1 cellular context compared by ENCODE assay signal in genomic region chr1:2312589-2313301, GRCh38.
TF ChIP-seq lines count a peak whose summit lies in the region.

No MANE protein-coding gene starts in this region.

TF ChIP-seq in SK-N-SH, 30 proteins besides CTCF, POLR2A, EP300 and RAD21 (continued from another document):
- TF ChIP-seq REST (IDR thresholded peaks at IDR 0.05; ENCODE audit: low read depth, low read length) (no peak), EZH2phosphoT487 (IDR thresholded peaks at IDR 0.05; ENCODE audit: borderline replicate concordance, low read depth) (no peak), USF2 (IDR thresholded peaks at IDR 0.05; ENCODE audit: borderline replicate concordance, low read depth, low read length) (no peak), IRF3 (IDR thresholded peaks at IDR 0.05; ENCODE audit: low read depth, low read length) (no peak), TAF1 (IDR thresholded peaks at IDR 0.05; ENCODE audit: borderline replicate concordance, low read depth, low read length) (no peak), JUND (IDR thresholded peaks at IDR 0.05) (no peak), GATA2 (CRISPR knock-in tag; IDR thresholded peaks at IDR 0.05) (no peak)
